9 cellular contexts compared by ENCODE assay signal in the genomic region with DNA sequence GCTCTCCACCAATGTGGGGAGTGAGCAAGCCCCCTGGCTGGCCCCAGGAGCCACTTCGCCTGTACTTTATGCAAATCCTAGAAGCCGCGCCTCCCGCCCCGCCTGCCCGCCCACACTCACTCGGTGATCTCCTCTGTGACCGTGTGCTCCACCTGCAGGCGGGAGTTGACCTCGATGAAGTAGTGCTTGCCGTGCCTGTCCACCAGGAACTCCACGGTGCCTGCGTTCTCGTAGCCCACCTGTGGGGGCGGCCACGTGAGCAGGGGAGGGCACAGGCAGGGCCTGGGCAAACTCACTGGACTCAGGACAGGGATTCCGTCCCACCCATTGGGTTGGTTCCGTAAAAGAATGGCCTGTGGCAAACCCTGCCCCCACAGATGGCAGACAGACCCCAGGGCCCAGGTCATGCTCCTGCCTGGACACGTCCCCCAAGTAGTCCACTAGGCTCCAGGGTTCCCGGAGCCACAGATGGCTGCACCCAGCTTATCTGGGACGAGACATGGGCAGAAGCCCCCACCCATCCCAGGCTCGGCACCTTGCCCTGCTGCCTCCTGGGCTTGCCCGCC. TPM values are rescaled to one million over a fixed set of nuclear protein-coding genes. Genes with fewer than 3 reads are reported as not detected.
DNase-seq lines count a peak whose midpoint lies in the region; ATAC-seq and TF ChIP-seq lines count a peak whose summit lies in the region.
"Had no signal": no experiment of that assay in that cellular context is flagged by ENCODE, and none has a peak within 500 bp of the region (broad histone marks: within the 10 kb centered on the region; RNA-seq: fewer than 3 reads in every experiment).

No MANE protein-coding gene starts in this region.

- H3K9me3 ChIP-seq in SK-N-SH = no peaks in the 10 kb centered on the region
- no peaks in the 10 kb centered on the region for H3K9me3 ChIP-seq in upper lobe of left lung

- H3K9me2 ChIP-seq in SK-N-SH = no peaks in the 10 kb centered on the region

- no peak for TF ChIP-seq RAD21 in SK-N-SH (IDR thresholded peaks at IDR 0.05; ENCODE audit: low read length)

- no peak overlapping the region for H3K4me3 Mint-ChIP-seq in activated naive CD8-positive, alpha-beta T cell treated with anti-CD3 and anti-CD28 coated beads for 36 hours
- H3K4me3 Mint-ChIP-seq: activated naive CD8-positive, alpha-beta T cell had no signal

- WGBS in SK-N-SH (ENCODE audit: low lambda C conversion rate) = 85% methylated on average over 8 of the region's 23 CpGs
- 55 to 56% methylated on average over 14 to 21 of the region's 23 CpGs for WGBS in upper lobe of left lung, 2 donors

- H3K36me3 Mint-ChIP-seq in activated naive CD8-positive, alpha-beta T cell treated with anti-CD3 and anti-CD28 coated beads for 36 hours = no peaks in the 10 kb centered on the region
- H3K36me3 Mint-ChIP-seq: activated naive CD8-positive, alpha-beta T cell had no signal

- H3K27ac ChIP-seq in SK-N-SH (ENCODE audit: low read depth in 2 of 2, low read length in 1 of 2) (no peak overlapping the region), upper lobe of left lung (no peak overlapping the region)

- TF ChIP-seq POLR2A in upper lobe of left lung (IDR thresholded peaks at IDR 0.05) = no peak

- no peaks in the 10 kb centered on the region for H4K20me1 ChIP-seq in SK-N-SH (ENCODE audit: insufficient read depth)

- TF ChIP-seq EP300 in SK-N-SH (IDR thresholded peaks at IDR 0.05; ENCODE audit: borderline replicate concordance in 1 of 2, low read depth in 1 of 2, low read length in 1 of 2) (no peak), upper lobe of left lung (IDR thresholded peaks at IDR 0.05) (no peak)

- no peaks in the 10 kb centered on the region for H3K79me2 ChIP-seq in SK-N-SH (ENCODE audit: insufficient read depth)

- POLR2A ChIA-PET in SK-N-SH (lab: Yijun Ruan, JAX) = no interaction called here

- H3K27ac Mint-ChIP-seq in activated naive CD8-positive, alpha-beta T cell treated with anti-CD3 and anti-CD28 coated beads for 36 hours = peak overlapping the region; percentile 34
- H3K27ac Mint-ChIP-seq: activated naive CD8-positive, alpha-beta T cell had no signal

- H3K36me3 ChIP-seq in SK-N-SH (replicated peaks in 1 of 2; ENCODE audit: control insufficient read depth in 1 of 2, insufficient read depth in 2 of 2, low read length in 1 of 2) = no peaks in the 10 kb centered on the region
- peaks cover 0 to 3% (median 0%) of the 10 kb centered on the region in 4 donors for H3K36me3 ChIP-seq in upper lobe of left lung

- no peaks in the 10 kb centered on the region for H3K9me3 Mint-ChIP-seq in activated naive CD8-positive, alpha-beta T cell treated with anti-CD3 and anti-CD28 coated beads for 36 hours

- H3K27me3 ChIP-seq in SK-N-SH (ENCODE audit: insufficient read depth) = no peaks in the 10 kb centered on the region
- H3K27me3 ChIP-seq in upper lobe of left lung = no peaks in the 10 kb centered on the region

- H3K9ac ChIP-seq in SK-N-SH = no peak overlapping the region

- ATAC-seq in GM18873 (IDR thresholded peaks at IDR 0.05; ENCODE audit: low FRiP score, unreplicated experiment) = peak; percentile 49
- ATAC-seq in HG03064 (IDR thresholded peaks at IDR 0.05; ENCODE audit: low read depth, unreplicated experiment) = peak; percentile 76
- peak; percentile 49 to 58 for ATAC-seq in upper lobe of left lung (ENCODE audit: low FRiP score in 2 of 2)
- no peak for ATAC-seq in GM18868 (IDR thresholded peaks at IDR 0.05; ENCODE audit: unreplicated experiment)

- CTCF ChIA-PET in SK-N-SH (lab: Yijun Ruan, JAX) = interaction anchor here (1.2 kb wide), 1 partner anchor 10 kb away, joined by 3 read pairs; no protein-coding TSS in a partner anchor

- DNase-seq in SK-N-SH (peak; percentile 71), mucosa of gallbladder (ENCODE audit: low spot score) (peak; percentile 45), upper lobe of left lung (peak; percentile 67 to 92), NCI-H345 treated with DMSO at 0.1 percent for 48 hours (lab: John Stamatoyannopoulos, UW; ENCODE audit: unreplicated experiment) (no peak)
- peak; percentile 84 for DNase-seq in activated naive CD8-positive, alpha-beta T cell treated with anti-CD3 and anti-CD28 coated beads for 36 hours

- no peak overlapping the region for H2AFZ ChIP-seq in SK-N-SH (ENCODE audit: low read depth)

- no peaks in the 10 kb centered on the region for H3F3A ChIP-seq in SK-N-SH (replicated peaks; ENCODE audit: insufficient read depth)

- H3K4me1 Mint-ChIP-seq in activated naive CD8-positive, alpha-beta T cell treated with anti-CD3 and anti-CD28 coated beads for 36 hours = peaks cover 8% of the 10 kb centered on the region

- TF ChIP-seq CTCF in SK-N-SH (IDR thresholded peaks at IDR 0.05) (0 out of 2 replicates have a peak, but pooled peaks have one; percentile 12), upper lobe of left lung (IDR thresholded peaks at IDR 0.05) (peak in 5 of 6 experiments; percentile 21 to 71 (median 48))

- no peak overlapping the region for H3K4me3 ChIP-seq in SK-N-SH (ENCODE audit: low read depth in 2 of 2, low read length in 1 of 2)
- no peak overlapping the region for H3K4me3 ChIP-seq in upper lobe of left lung

- no peaks in the 10 kb centered on the region for H3K4me1 ChIP-seq in SK-N-SH (ENCODE audit: control insufficient read depth in 1 of 2, insufficient read depth in 2 of 2, low read depth in 1 of 2, low read length in 1 of 2)
- peaks cover 0 to 3% (median 0%) of the 10 kb centered on the region in 4 donors for H3K4me1 ChIP-seq in upper lobe of left lung

- H3K4me2 ChIP-seq in SK-N-SH = no peak overlapping the region

- no peaks in the 10 kb centered on the region for H3K27me3 Mint-ChIP-seq in activated naive CD8-positive, alpha-beta T cell treated with anti-CD3 and anti-CD28 coated beads for 36 hours
- H3K27me3 Mint-ChIP-seq: activated naive CD8-positive, alpha-beta T cell had no signal

TF ChIP-seq in SK-N-SH, 30 proteins besides CTCF, POLR2A, EP300 and RAD21:
- TF ChIP-seq FOXJ3 (CRISPR knock-in tag; IDR thresholded peaks at IDR 0.05) (no peak), NRF1 (IDR thresholded peaks at IDR 0.05; ENCODE audit: low read depth, low read length) (no peak), GABPA (IDR thresholded peaks at IDR 0.05; ENCODE audit: low read depth) (no peak), MAX (IDR thresholded peaks at IDR 0.05; ENCODE audit: low read depth) (no peak), ELF1 (IDR thresholded peaks at IDR 0.05) (no peak), TAF1 (IDR thresholded peaks at IDR 0.05; ENCODE audit: borderline replicate concordance, low read depth, low read length) (no peak), MXI1 (IDR thresholded peaks at IDR 0.05; ENCODE audit: low read depth, low read length) (no peak), JUND (IDR thresholded peaks at IDR 0.05) (no peak), SIN3A (IDR thresholded peaks at IDR 0.05; ENCODE audit: borderline replicate concordance, low read depth, low read length) (no peak), RFX5 (IDR thresholded peaks at IDR 0.05; ENCODE audit: low read length) (no peak)
- TF ChIP-seq, protein P1, sequence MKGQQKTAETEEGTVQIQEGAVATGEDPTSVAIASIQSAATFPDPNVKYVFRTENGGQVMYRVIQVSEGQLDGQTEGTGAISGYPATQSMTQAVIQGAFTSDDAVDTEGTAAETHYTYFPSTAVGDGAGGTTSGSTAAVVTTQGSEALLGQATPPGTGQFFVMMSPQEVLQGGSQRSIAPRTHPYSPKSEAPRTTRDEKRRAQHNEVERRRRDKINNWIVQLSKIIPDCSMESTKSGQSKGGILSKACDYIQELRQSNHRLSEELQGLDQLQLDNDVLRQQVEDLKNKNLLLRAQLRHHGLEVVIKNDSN (IDR thresholded peaks at IDR 0.05; ENCODE audit: borderline replicate concordance, low read depth) = no peak
- TF ChIP-seq, protein P2, sequence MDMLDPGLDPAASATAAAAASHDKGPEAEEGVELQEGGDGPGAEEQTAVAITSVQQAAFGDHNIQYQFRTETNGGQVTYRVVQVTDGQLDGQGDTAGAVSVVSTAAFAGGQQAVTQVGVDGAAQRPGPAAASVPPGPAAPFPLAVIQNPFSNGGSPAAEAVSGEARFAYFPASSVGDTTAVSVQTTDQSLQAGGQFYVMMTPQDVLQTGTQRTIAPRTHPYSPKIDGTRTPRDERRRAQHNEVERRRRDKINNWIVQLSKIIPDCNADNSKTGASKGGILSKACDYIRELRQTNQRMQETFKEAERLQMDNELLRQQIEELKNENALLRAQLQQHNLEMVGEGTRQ (IDR thresholded peaks at IDR 0.05; ENCODE audit: borderline replicate concordance, low read depth, low read length) = no peak
TF ChIP-seq in SK-N-SH: peak in this region for 0.

RNA-seq across cellular contexts. Expression of gene LRFN4, which starts 11.9 kb away (rescaled TPM):
- 15.9 and 25.4 TPM in 2 replicates for polyA plus RNA-seq in SK-N-SH (2012; rRNA removed)
- polyA plus RNA-seq in SK-N-SH (2012; cell fraction: cytosol; rRNA removed) = 4.1 and 9.4 TPM in 2 replicates
- polyA plus RNA-seq in SK-N-SH (2012; cell fraction: nucleus; rRNA removed) = 35.8 and 37.4 TPM in 2 replicates
- 10 to 100 TPM; 36.3 to 37.8 TPM for total RNA-seq in activated naive CD8-positive, alpha-beta T cell treated with anti-CD3 and anti-CD28 coated beads for 36 hours
- total RNA-seq in mucosa of gallbladder = 7.3 TPM
- total RNA-seq in upper lobe of left lung = 10 to 100 TPM; 11.4 to 29.0 (median 21.8) TPM

RNA-seq across cellular contexts. Expression of gene RCE1, which starts 25.6 kb away (rescaled TPM):
- polyA plus RNA-seq in SK-N-SH (2012; rRNA removed) = 25.0 and 25.4 TPM in 2 replicates
- 8.7 and 14.3 TPM in 2 replicates for polyA plus RNA-seq in SK-N-SH (2012; cell fraction: cytosol; rRNA removed)
- polyA plus RNA-seq in SK-N-SH (2012; cell fraction: nucleus; rRNA removed) = 69.3 and 90.1 TPM in 2 replicates
- total RNA-seq in activated naive CD8-positive, alpha-beta T cell treated with anti-CD3 and anti-CD28 coated beads for 36 hours = 10 to 100 TPM; 26.8 to 31.1 TPM
- total RNA-seq in mucosa of gallbladder = 21.2 TPM
- 10 to 100 TPM in 5 of 6 donors, 1 to 10 TPM in 1; 7.2 to 28.6 (median 17.5) TPM for total RNA-seq in upper lobe of left lung
